Comparison of ENCODE assay signal across 8 cellular contexts in the genomic region with DNA sequence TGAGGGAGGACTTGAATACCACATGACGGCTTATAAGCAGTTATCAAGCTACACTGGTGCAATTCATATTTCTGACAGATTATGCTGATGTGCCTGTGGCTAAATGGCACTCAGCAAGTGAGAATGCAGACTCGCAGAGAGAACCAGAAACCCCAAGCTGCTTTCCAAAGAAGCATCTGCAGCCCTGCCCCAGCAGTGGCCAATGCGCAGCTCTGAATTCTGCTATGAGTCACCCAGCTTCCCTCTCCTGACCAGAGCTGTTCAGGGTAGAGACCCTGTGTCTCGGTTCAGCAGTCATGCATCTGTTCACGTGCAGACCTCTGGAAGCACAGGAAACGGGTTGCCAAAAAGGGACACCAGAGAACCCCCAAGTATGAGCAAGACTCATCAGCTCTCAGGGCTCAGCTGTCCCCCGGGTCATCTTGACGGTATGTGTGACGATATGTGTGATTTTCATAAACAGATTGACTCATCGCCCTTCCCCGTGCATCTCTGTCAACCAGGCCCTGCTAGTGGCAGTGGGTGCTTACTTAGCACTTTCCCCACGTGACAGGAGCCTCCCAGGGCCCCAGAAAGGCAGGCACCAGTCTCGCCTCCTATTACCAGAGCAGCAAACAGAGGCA.
DNase-seq lines count a peak whose midpoint lies in the region; ATAC-seq and TF ChIP-seq lines count a peak whose summit lies in the region.

No MANE protein-coding gene starts in this region.

- DNase-seq in Daoy (ENCODE audit: low read depth) (peak; percentile 89), choroid plexus epithelial cell (ENCODE audit: low read depth) (peak; percentile 96), medulla oblongata (ENCODE audit: extremely low spot score) (peak; percentile 89), NCI-H187 (lab: John Stamatoyannopoulos, UW) (no peak)
- peak; percentile 91 for DNase-seq in activated CD4-positive, alpha-beta T cell treated with anti-CD3 and anti-CD28 coated beads for 36 hours
- peak; percentile 65 to 72 for DNase-seq in stimulated activated CD8-positive, alpha-beta memory T cell treated with anti-CD3 and anti-CD28 coated beads, Interleukin-2, amount 100 ng/mL, for 48 hours (ENCODE audit: low read depth in 2 of 2)

- H3K36me3 ChIP-seq in Loucy (ENCODE audit: insufficient read depth, low read length): no peaks in the 10 kb centered on the region; the same call in 1 of the 2 replicates

- H3K4me1 ChIP-seq in Loucy (ENCODE audit: insufficient read depth, low read length, poor library complexity, severe bottlenecking): peaks cover 67% of the 10 kb centered on the region

- 0 out of 2 replicates have a peak, but pooled peaks cover 3% of the 10 kb centered on the region for H3F3A ChIP-seq in Loucy (ENCODE audit: low read depth)

- no peaks in the 10 kb centered on the region for H3K27me3 Mint-ChIP-seq in activated CD4-positive, alpha-beta T cell treated with anti-CD3 and anti-CD28 coated beads for 36 hours

- H3K79me2 ChIP-seq in Loucy (ENCODE audit: insufficient read depth, low read length): peaks cover 66% of the 10 kb centered on the region

- H3K9me3 ChIP-seq in Loucy (ENCODE audit: insufficient read depth, low read depth, low read length): no peaks in the 10 kb centered on the region

- H3K9me2 ChIP-seq in Loucy (replicated peaks; ENCODE audit: low read depth, low read length): no peaks in the 10 kb centered on the region

- intact Hi-C loops in activated CD4-positive, alpha-beta T cell treated with anti-CD3 and anti-CD28 coated beads for 36 hours (cut with DNase I, micrococcal nuclease): loop anchor here (1.0 to 2.0 kb wide), 10 partner anchors 10 to 219 kb away; no protein-coding TSS in a partner anchor

- POLR2A ChIA-PET in activated CD4-positive, alpha-beta T cell treated with anti-CD3 and anti-CD28 coated beads for 36 hours (lab: Charles Lee): interaction anchor here (0.8 to 1.7 kb wide), 10 partner anchors 9 to 101 kb away, joined by 3 to 13 read pairs (median 4); no protein-coding TSS in a partner anchor

- no peak overlapping the region for H2AFZ ChIP-seq in Loucy (ENCODE audit: low read length)

- peaks cover 10% of the 10 kb centered on the region for H3K36me3 Mint-ChIP-seq in activated CD4-positive, alpha-beta T cell treated with anti-CD3 and anti-CD28 coated beads for 36 hours (ENCODE audit: low read depth)

- peak overlapping the region; percentile 94 for H3K27ac Mint-ChIP-seq in activated CD4-positive, alpha-beta T cell treated with anti-CD3 and anti-CD28 coated beads for 36 hours

- CTCF ChIA-PET in activated CD4-positive, alpha-beta T cell treated with anti-CD3 and anti-CD28 coated beads for 36 hours (lab: Charles Lee): interaction anchor here (0.6 to 5.3 kb wide), 21 partner anchors 9 to 778 kb away, joined by 3 to 43 read pairs (median 5); no protein-coding TSS in a partner anchor

- no peaks in the 10 kb centered on the region for H3K4me1 Mint-ChIP-seq in activated CD4-positive, alpha-beta T cell treated with anti-CD3 and anti-CD28 coated beads for 36 hours

- peak overlapping the region; percentile 38 for H3K9ac ChIP-seq in Loucy (ENCODE audit: low read depth, low read length, poor library complexity, severe bottlenecking)

- peak overlapping the region; percentile 52 for H3K4me2 ChIP-seq in Loucy (ENCODE audit: low read depth, low read length, poor library complexity, severe bottlenecking)

- H3K27me3 ChIP-seq in Loucy (ENCODE audit: insufficient read depth, low read length, poor library complexity, severe bottlenecking): no peaks in the 10 kb centered on the region

- peak; percentile 94 for ATAC-seq in GM21737 (IDR thresholded peaks at IDR 0.05; ENCODE audit: unreplicated experiment)
- ATAC-seq in activated CD4-positive, alpha-beta T cell treated with anti-CD3 and anti-CD28 coated beads for 36 hours: peak; percentile 93

- TF ChIP-seq CTCF in Loucy (conservative IDR thresholded peaks at IDR 0.05; ENCODE audit: low read length) (no peak), choroid plexus epithelial cell (conservative IDR thresholded peaks at IDR 0.05; ENCODE audit: low read depth, low read length) (no peak)

- H3K9me3 Mint-ChIP-seq in activated CD4-positive, alpha-beta T cell treated with anti-CD3 and anti-CD28 coated beads for 36 hours (ENCODE audit: low read depth): no peaks in the 10 kb centered on the region

- peaks cover 14% of the 10 kb centered on the region for H4K20me1 ChIP-seq in Loucy (ENCODE audit: insufficient read depth, low read length, poor library complexity, severe bottlenecking)

- H3K4me3 ChIP-seq in Loucy (ENCODE audit: low read length, poor library complexity, severe bottlenecking): peak overlapping the region; percentile 16
- no peak overlapping the region for H3K4me3 ChIP-seq in choroid plexus epithelial cell (ENCODE audit: low read depth, low read length)

- H3K4me3 Mint-ChIP-seq in activated CD4-positive, alpha-beta T cell treated with anti-CD3 and anti-CD28 coated beads for 36 hours: peak overlapping the region; percentile 53

Comparison
In these comparisons a context has a peak if more than half of its experiments do, and no peak if none do; other contexts are left out.
1. DNase-seq: peak in Daoy (single experiment), activated CD4-positive, alpha-beta T cell treated with anti-CD3 and anti-CD28 coated beads for 36 hours (single experiment), choroid plexus epithelial cell (single experiment), medulla oblongata (single experiment) and stimulated activated CD8-positive, alpha-beta memory T cell treated with anti-CD3 and anti-CD28 coated beads, Interleukin-2, amount 100 ng/mL, for 48 hours (2 of 2); none in NCI-H187 (0 of 2).